In the genomic region with DNA sequence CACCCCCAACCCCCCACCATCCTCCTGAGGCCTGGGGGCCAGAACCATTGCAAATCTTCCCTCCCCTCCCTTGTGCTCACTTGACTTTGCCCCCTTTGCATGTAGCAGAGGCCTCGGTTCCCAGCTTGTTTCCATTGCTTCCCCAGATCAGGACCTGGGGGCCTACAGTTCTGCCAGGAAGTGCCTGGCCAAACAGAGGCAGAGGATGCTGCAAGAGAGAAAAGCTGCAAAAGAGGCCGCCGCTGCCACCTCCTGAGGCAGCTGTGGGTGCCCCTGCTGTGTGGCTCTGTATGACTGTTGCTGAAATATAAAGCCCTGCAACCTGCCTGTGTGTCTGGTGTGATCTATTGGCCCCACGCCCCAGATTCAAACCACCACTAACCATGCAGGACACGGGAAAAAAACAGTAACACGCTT, we compare ENCODE assay signal across 11 cellular contexts. TPM values are rescaled to one million over a fixed set of nuclear protein-coding genes. Genes with fewer than 3 reads are reported as not detected.
DNase-seq lines count a peak whose midpoint lies in the region; FAIRE-seq and TF ChIP-seq lines count a peak whose summit lies in the region.
"Had no signal": no experiment of that assay in that cellular context is flagged by ENCODE, and none has a peak within 500 bp of the region (broad histone marks: within the 10 kb centered on the region; RNA-seq: fewer than 3 reads in every experiment).

No MANE protein-coding gene starts in this region.

- H3K27ac Mint-ChIP-seq in activated naive CD8-positive, alpha-beta T cell: peak overlapping the region; percentile 97

- DNase-seq in stimulated activated CD4-positive, alpha-beta T cell treated with anti-CD3 and anti-CD28 coated beads, Interleukin-2, amount 100 ng/mL, for 24 hours: peak; percentile 44 to 47
- no peak for DNase-seq in stimulated activated CD4-positive, alpha-beta T cell treated with anti-CD3 and anti-CD28 coated beads, Interleukin-12 subunit alpha, Interleukin-12 subunit beta, amount 100 ng/mL, for 4 hours
- DNase-seq in NCI-H69 (lab: John Stamatoyannopoulos, UW): peak; percentile 55
- no peak for DNase-seq in GM12892 (ENCODE audit: insufficient read length)
- no peak for DNase-seq in H4 (ENCODE audit: low spot score)
- no peak for DNase-seq in coronary artery (ENCODE audit: low spot score)
- no peak for DNase-seq in GF-D8 (lab: John Stamatoyannopoulos, UW)
- DNase-seq: effector CD8-positive, alpha-beta T cell; MM.1S had no signal

- H3K27ac ChIP-seq in coronary artery: no peak overlapping the region

- peaks cover 9% of the 10 kb centered on the region for H3K36me3 Mint-ChIP-seq in activated naive CD8-positive, alpha-beta T cell

- no peak overlapping the region for H3K4me3 ChIP-seq in coronary artery

- H3K9me3 Mint-ChIP-seq in activated naive CD8-positive, alpha-beta T cell (ENCODE audit: low read depth): no peaks in the 10 kb centered on the region

- no peak for FAIRE-seq in GM12892 (lab: Jason Lieb, UNC)
- FAIRE-seq: small intestine had no signal

- TF ChIP-seq CTCF in coronary artery (IDR thresholded peaks at IDR 0.05): no peak

- peaks cover 33% of the 10 kb centered on the region for H3K4me1 Mint-ChIP-seq in activated naive CD8-positive, alpha-beta T cell (ENCODE audit: low read depth)

- H3K27me3 Mint-ChIP-seq in activated naive CD8-positive, alpha-beta T cell: no peaks in the 10 kb centered on the region

- TF ChIP-seq POLR2A in GM12892 (IDR thresholded peaks at IDR 0.05; ENCODE audit: low read depth, low read length): no peak

- H3K4me3 Mint-ChIP-seq in activated naive CD8-positive, alpha-beta T cell: peak overlapping the region; percentile 98

RNA-seq across cellular contexts. Expression of a gene that starts 2.3 kb away (rescaled TPM):
- polyA plus RNA-seq in GM12892 (2012; ENCODE audit: missing spikeins): 85.8 TPM
- 360 and 447 TPM in 2 replicates for total RNA-seq in H4 (2014; rRNA removed; shearing (Covaris generic))

RNA-seq across cellular contexts. Expression of a gene that starts 3.0 kb away (rescaled TPM):
- 5,230 TPM for polyA plus RNA-seq in GM12892 (2012; ENCODE audit: missing spikeins)
- total RNA-seq in H4 (2014; rRNA removed; shearing (Covaris generic)): 2,920 and 3,088 TPM in 2 replicates

RNA-seq across cellular contexts. Expression of a gene that starts 5.0 kb away (rescaled TPM):
- not detected for polyA plus RNA-seq in GM12892 (2012; ENCODE audit: missing spikeins)
- not detected in 2 replicates for total RNA-seq in H4 (2014; rRNA removed; shearing (Covaris generic))

RNA-seq across cellular contexts. Expression of a gene that starts 7.2 kb away (rescaled TPM):
- 0.30 TPM for polyA plus RNA-seq in GM12892 (2012; ENCODE audit: missing spikeins)
- not detected in 2 replicates for total RNA-seq in H4 (2014; rRNA removed; shearing (Covaris generic))

RNA-seq across cellular contexts. Expression of a gene that starts 10.2 kb away (rescaled TPM):
- polyA plus RNA-seq in GM12892 (2012; ENCODE audit: missing spikeins): 16.1 TPM
- 50.8 and 55.9 TPM in 2 replicates for total RNA-seq in H4 (2014; rRNA removed; shearing (Covaris generic))

Comparison
In these comparisons a context has a peak if more than half of its experiments do, and no peak if none do; other contexts are left out.
1. DNase-seq: peak in stimulated activated CD4-positive, alpha-beta T cell treated with anti-CD3 and anti-CD28 coated beads, Interleukin-2, amount 100 ng/mL, for 24 hours (2 of 2) and NCI-H69 (single experiment); none in stimulated activated CD4-positive, alpha-beta T cell treated with anti-CD3 and anti-CD28 coated beads, Interleukin-12 subunit alpha, Interleukin-12 subunit beta, amount 100 ng/mL, for 4 hours (single experiment), GM12892 (single experiment), H4 (single experiment), coronary artery (single experiment) and GF-D8 (single experiment).